In the genomic region with DNA sequence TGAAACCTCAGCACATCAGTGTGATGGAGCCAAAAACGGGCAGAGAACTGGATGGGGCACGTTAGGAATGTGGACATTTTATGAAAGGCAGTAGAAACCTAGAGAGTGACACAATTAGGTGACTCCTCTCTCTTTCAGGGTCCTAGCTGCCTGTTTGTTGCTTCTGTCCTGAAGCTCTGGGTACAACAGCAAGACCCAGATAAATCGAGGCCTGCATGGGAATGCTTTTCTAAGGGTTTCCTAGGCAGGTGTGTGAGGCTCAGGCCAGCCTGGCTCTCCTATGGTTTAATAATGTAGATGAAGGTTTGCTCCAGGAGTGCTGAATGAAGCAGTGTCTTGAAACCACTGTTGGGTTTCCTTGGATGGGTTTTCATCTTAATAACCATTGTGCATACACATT, we compare ENCODE assay signal across 24 cellular contexts.
"Had no signal": no experiment of that assay in that cellular context is flagged by ENCODE, and none has a peak within 500 bp of the region (broad histone marks: within the 10 kb centered on the region; RNA-seq: fewer than 3 reads in every experiment).

No MANE protein-coding gene starts in this region.

- ATAC-seq: effector memory CD8-positive, alpha-beta T cell; esophagus mucosa; foreskin keratinocyte; gastrocnemius medialis; gastroesophageal sphincter; heart left ventricle; heart right ventricle had no signal

- H3K9me3 ChIP-seq: colonic mucosa, esophagus squamous epithelium, gastrocnemius medialis, gastroesophageal sphincter, heart left ventricle, heart right ventricle had no signal

- H3K4me1 ChIP-seq: colonic mucosa, esophagus squamous epithelium, foreskin keratinocyte, gastrocnemius medialis, gastroesophageal sphincter, heart left ventricle, heart right ventricle had no signal

- H3K4me3 Mint-ChIP-seq: dendritic cell treated with granulocyte-macrophage colony-stimulating factor and Interleukin-4, amounts not matched to agents 40 ng/mL and 50 ng/mL, for 4 days; effector memory CD8-positive, alpha-beta T cell; endodermal cell had no signal

- H3K27me3 Mint-ChIP-seq: dendritic cell treated with granulocyte-macrophage colony-stimulating factor and Interleukin-4, amounts not matched to agents 40 ng/mL and 50 ng/mL, for 4 days; effector memory CD8-positive, alpha-beta T cell had no signal

- H3K36me3 ChIP-seq: colonic mucosa, esophagus squamous epithelium, gastrocnemius medialis, gastroesophageal sphincter, heart left ventricle, heart right ventricle had no signal

- H3K4me3 ChIP-seq: colonic mucosa, coronary artery, dorsolateral prefrontal cortex, esophagus squamous epithelium, gastrocnemius medialis, gastroesophageal sphincter, heart left ventricle, heart right ventricle had no signal

- H3K27ac ChIP-seq: colonic mucosa, coronary artery, dorsolateral prefrontal cortex, epithelial cell of prostate, esophagus squamous epithelium, foreskin keratinocyte, gastrocnemius medialis, gastroesophageal sphincter, heart left ventricle, heart right ventricle had no signal

- H3K9me3 Mint-ChIP-seq: endodermal cell had no signal

- H3K27ac Mint-ChIP-seq: dendritic cell treated with granulocyte-macrophage colony-stimulating factor and Interleukin-4, amounts not matched to agents 40 ng/mL and 50 ng/mL, for 4 days; effector memory CD8-positive, alpha-beta T cell; endodermal cell had no signal

- H3K27me3 ChIP-seq: colonic mucosa, dorsolateral prefrontal cortex, esophagus squamous epithelium, foreskin keratinocyte, gastroesophageal sphincter, heart left ventricle had no signal

- DNase-seq: colonic mucosa; cortex of kidney; dermis blood vessel endothelial cell; dorsolateral prefrontal cortex; effector CD4-positive, alpha-beta T cell; effector CD8-positive, alpha-beta T cell; effector memory CD4-positive, alpha-beta T cell; effector memory CD8-positive, alpha-beta T cell; endodermal cell; erythroblast; esophagus squamous epithelium; foreskin fibroblast; foreskin keratinocyte; foreskin melanocyte; gastrocnemius medialis; glutamatergic neuron; head of caudate nucleus; heart left ventricle; heart right ventricle had no signal

- H3K4me1 Mint-ChIP-seq: endodermal cell had no signal
